1 cellular context compared by ENCODE assay signal in the genomic region with DNA sequence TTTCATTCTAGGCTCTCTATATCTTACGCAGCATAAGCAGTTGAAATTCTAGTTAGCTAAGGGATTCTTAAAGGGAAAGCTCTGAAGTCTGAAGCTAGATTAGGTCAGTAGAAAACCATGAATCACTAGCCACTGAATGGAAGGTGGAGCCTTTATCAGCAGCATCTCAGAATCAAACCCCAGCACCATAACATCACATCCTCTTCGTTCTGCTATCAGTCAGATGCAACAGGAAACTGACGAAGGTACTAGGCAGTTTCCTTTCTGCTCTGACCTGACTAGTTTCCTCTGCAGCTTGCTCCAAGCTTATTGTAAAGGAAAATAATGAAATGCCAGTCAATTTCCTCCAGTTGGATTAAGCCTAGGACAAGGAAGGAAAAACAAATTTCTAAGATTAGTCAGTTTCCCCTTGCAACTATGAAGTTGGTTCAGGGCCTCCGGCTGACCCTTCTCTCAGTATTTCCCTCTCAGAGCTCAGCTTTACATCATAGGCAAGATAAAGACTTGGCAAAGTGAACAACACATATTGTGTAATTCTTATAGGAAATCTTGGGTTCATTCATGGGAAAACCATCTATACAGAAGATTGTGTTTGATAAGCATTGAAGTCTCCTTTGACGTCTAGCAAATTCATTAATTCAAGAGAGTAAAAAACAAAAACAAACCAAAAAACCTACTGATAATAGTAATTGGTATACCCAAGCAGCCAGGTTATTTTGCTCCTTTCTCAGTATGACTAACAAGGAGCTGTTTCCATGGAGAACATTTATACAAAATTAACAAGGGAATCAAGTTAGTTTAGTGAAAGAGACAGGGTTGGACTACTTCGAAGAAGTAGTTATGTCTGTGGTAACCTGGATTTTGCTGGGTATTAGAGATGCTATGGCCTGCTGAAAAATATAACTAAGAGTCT.
TF ChIP-seq lines count a peak whose summit lies in the region.

No MANE protein-coding gene starts in this region.

TF ChIP-seq in K562, 482 proteins besides CTCF, POLR2A, EP300 and RAD21 (continued from another document and continues in another):
- TF ChIP-seq CCAR2 (IDR thresholded peaks at IDR 0.05; ENCODE audit: low read depth, low read length) (no peak), XRCC4 (IDR thresholded peaks at IDR 0.05; ENCODE audit: extremely low read depth, insufficient read depth, insufficient read length) (no peak), SAP30 (IDR thresholded peaks at IDR 0.05; ENCODE audit: borderline replicate concordance, insufficient read depth, low read depth, low read length, poor library complexity, severe bottlenecking) (no peak), RBM39 (optimal IDR thresholded peaks at IDR 0.05; ENCODE audit: low read depth, low read length) (no peak), ZNF79 (CRISPR knock-in tag; IDR thresholded peaks at IDR 0.05; ENCODE audit: low read depth) (no peak), ZNF316 (IDR thresholded peaks at IDR 0.05) (no peak), HDGF (IDR thresholded peaks at IDR 0.05) (no peak), E2F3 (CRISPR knock-in tag; IDR thresholded peaks at IDR 0.05) (no peak), TEAD1 (CRISPR knock-in tag; IDR thresholded peaks at IDR 0.05) (no peak), GABPA (tag; conservative IDR thresholded peaks at IDR 0.05; ENCODE audit: low read depth) (peak; percentile 86), ETV6 (IDR thresholded peaks at IDR 0.05; ENCODE audit: borderline replicate concordance in 1 of 2, low read depth in 2 of 2, low read length in 1 of 2) (peak in 1 of 2 experiments; percentile 74; a peak in 2 of 4 replicates), ETV6 (CRISPR knock-in tag; IDR thresholded peaks at IDR 0.05; ENCODE audit: borderline replicate concordance) (no peak), ZNF583 (CRISPR knock-in tag; IDR thresholded peaks at IDR 0.05) (no peak), KDM5B (IDR thresholded peaks at IDR 0.05; ENCODE audit: insufficient replicate concordance, low read depth, low read length) (no peak), ZNF12 (CRISPR knock-in tag; IDR thresholded peaks at IDR 0.05) (no peak), ATF1 (CRISPR knock-in tag; IDR thresholded peaks at IDR 0.05) (no peak), ATF1 (tag; IDR thresholded peaks at IDR 0.05) (peak; percentile 67), SOX6 (IDR thresholded peaks at IDR 0.05) (peak; percentile 58), TAF9B (IDR thresholded peaks at IDR 0.05; ENCODE audit: partially characterized antibody) (no peak), CCNT2 (IDR thresholded peaks at IDR 0.05; ENCODE audit: borderline replicate concordance, extremely low read depth, insufficient read length, low read depth, low read length) (no peak), ASH1L (IDR thresholded peaks at IDR 0.05; ENCODE audit: borderline replicate concordance, low read depth, partially characterized antibody) (no peak), ZNF695 (CRISPR knock-in tag; IDR thresholded peaks at IDR 0.05) (no peak), THRAP3 (IDR thresholded peaks at IDR 0.05; ENCODE audit: borderline replicate concordance) (no peak), FOXK1 (CRISPR knock-in tag; IDR thresholded peaks at IDR 0.05; ENCODE audit: borderline replicate concordance) (no peak), ADNP (tag; IDR thresholded peaks at IDR 0.05) (no peak), PURB (CRISPR knock-in tag; IDR thresholded peaks at IDR 0.05; ENCODE audit: low read depth) (no peak), ZNF717 (CRISPR knock-in tag; IDR thresholded peaks at IDR 0.05) (no peak), RBBP5 (IDR thresholded peaks at IDR 0.05; ENCODE audit: borderline replicate concordance, insufficient read depth, low read length, poor library complexity, severe bottlenecking) (no peak), ZNF766 (CRISPR knock-in tag; conservative IDR thresholded peaks at IDR 0.05) (no peak)
- TF ChIP-seq, protein P1, sequence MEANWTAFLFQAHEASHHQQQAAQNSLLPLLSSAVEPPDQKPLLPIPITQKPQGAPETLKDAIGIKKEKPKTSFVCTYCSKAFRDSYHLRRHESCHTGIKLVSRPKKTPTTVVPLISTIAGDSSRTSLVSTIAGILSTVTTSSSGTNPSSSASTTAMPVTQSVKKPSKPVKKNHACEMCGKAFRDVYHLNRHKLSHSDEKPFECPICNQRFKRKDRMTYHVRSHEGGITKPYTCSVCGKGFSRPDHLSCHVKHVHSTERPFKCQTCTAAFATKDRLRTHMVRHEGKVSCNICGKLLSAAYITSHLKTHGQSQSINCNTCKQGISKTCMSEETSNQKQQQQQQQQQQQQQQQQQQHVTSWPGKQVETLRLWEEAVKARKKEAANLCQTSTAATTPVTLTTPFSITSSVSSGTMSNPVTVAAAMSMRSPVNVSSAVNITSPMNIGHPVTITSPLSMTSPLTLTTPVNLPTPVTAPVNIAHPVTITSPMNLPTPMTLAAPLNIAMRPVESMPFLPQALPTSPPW (CRISPR knock-in tag; IDR thresholded peaks at IDR 0.05): no peak
- TF ChIP-seq, protein P2, sequence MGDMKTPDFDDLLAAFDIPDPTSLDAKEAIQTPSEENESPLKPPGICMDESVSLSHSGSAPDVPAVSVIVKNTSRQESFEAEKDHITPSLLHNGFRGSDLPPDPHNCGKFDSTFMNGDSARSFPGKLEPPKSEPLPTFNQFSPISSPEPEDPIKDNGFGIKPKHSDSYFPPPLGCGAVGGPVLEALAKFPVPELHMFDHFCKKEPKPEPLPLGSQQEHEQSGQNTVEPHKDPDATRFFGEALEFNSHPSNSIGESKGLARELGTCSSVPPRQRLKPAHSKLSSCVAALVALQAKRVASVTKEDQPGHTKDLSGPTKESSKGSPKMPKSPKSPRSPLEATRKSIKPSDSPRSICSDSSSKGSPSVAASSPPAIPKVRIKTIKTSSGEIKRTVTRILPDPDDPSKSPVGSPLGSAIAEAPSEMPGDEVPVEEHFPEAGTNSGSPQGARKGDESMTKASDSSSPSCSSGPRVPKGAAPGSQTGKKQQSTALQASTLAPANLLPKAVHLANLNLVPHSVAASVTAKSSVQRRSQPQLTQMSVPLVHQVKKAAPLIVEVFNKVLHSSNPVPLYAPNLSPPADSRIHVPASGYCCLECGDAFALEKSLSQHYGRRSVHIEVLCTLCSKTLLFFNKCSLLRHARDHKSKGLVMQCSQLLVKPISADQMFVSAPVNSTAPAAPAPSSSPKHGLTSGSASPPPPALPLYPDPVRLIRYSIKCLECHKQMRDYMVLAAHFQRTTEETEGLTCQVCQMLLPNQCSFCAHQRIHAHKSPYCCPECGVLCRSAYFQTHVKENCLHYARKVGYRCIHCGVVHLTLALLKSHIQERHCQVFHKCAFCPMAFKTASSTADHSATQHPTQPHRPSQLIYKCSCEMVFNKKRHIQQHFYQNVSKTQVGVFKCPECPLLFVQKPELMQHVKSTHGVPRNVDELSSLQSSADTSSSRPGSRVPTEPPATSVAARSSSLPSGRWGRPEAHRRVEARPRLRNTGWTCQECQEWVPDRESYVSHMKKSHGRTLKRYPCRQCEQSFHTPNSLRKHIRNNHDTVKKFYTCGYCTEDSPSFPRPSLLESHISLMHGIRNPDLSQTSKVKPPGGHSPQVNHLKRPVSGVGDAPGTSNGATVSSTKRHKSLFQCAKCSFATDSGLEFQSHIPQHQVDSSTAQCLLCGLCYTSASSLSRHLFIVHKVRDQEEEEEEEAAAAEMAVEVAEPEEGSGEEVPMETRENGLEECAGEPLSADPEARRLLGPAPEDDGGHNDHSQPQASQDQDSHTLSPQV (IDR thresholded peaks at IDR 0.05): 0 out of 2 replicates have a peak, but pooled peaks have one; percentile 30
- TF ChIP-seq, protein P3, sequence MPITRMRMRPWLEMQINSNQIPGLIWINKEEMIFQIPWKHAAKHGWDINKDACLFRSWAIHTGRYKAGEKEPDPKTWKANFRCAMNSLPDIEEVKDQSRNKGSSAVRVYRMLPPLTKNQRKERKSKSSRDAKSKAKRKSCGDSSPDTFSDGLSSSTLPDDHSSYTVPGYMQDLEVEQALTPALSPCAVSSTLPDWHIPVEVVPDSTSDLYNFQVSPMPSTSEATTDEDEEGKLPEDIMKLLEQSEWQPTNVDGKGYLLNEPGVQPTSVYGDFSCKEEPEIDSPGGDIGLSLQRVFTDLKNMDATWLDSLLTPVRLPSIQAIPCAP (CRISPR knock-in tag; IDR thresholded peaks at IDR 0.05; ENCODE audit: borderline replicate concordance): no peak
- TF ChIP-seq, protein P4, sequence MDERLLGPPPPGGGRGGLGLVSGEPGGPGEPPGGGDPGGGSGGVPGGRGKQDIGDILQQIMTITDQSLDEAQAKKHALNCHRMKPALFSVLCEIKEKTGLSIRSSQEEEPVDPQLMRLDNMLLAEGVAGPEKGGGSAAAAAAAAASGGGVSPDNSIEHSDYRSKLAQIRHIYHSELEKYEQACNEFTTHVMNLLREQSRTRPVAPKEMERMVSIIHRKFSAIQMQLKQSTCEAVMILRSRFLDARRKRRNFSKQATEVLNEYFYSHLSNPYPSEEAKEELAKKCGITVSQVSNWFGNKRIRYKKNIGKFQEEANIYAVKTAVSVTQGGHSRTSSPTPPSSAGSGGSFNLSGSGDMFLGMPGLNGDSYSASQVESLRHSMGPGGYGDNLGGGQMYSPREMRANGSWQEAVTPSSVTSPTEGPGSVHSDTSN (CRISPR knock-in tag; IDR thresholded peaks at IDR 0.05; ENCODE audit: low read depth): no peak
- TF ChIP-seq, protein P4 (tag; conservative IDR thresholded peaks at IDR 0.05; ENCODE audit: low read depth): peak; percentile 52
- TF ChIP-seq, protein P5, sequence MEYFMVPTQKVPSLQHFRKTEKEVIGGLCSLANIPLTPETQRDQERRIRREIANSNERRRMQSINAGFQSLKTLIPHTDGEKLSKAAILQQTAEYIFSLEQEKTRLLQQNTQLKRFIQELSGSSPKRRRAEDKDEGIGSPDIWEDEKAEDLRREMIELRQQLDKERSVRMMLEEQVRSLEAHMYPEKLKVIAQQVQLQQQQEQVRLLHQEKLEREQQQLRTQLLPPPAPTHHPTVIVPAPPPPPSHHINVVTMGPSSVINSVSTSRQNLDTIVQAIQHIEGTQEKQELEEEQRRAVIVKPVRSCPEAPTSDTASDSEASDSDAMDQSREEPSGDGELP (CRISPR knock-in tag; IDR thresholded peaks at IDR 0.05; ENCODE audit: borderline replicate concordance): no peak
- TF ChIP-seq, protein P6, sequence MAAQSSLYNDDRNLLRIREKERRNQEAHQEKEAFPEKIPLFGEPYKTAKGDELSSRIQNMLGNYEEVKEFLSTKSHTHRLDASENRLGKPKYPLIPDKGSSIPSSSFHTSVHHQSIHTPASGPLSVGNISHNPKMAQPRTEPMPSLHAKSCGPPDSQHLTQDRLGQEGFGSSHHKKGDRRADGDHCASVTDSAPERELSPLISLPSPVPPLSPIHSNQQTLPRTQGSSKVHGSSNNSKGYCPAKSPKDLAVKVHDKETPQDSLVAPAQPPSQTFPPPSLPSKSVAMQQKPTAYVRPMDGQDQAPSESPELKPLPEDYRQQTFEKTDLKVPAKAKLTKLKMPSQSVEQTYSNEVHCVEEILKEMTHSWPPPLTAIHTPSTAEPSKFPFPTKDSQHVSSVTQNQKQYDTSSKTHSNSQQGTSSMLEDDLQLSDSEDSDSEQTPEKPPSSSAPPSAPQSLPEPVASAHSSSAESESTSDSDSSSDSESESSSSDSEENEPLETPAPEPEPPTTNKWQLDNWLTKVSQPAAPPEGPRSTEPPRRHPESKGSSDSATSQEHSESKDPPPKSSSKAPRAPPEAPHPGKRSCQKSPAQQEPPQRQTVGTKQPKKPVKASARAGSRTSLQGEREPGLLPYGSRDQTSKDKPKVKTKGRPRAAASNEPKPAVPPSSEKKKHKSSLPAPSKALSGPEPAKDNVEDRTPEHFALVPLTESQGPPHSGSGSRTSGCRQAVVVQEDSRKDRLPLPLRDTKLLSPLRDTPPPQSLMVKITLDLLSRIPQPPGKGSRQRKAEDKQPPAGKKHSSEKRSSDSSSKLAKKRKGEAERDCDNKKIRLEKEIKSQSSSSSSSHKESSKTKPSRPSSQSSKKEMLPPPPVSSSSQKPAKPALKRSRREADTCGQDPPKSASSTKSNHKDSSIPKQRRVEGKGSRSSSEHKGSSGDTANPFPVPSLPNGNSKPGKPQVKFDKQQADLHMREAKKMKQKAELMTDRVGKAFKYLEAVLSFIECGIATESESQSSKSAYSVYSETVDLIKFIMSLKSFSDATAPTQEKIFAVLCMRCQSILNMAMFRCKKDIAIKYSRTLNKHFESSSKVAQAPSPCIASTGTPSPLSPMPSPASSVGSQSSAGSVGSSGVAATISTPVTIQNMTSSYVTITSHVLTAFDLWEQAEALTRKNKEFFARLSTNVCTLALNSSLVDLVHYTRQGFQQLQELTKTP (IDR thresholded peaks at IDR 0.05; ENCODE audit: low read depth in 1 of 2, partially characterized antibody in 2 of 2): no peak
- TF ChIP-seq, protein P7, sequence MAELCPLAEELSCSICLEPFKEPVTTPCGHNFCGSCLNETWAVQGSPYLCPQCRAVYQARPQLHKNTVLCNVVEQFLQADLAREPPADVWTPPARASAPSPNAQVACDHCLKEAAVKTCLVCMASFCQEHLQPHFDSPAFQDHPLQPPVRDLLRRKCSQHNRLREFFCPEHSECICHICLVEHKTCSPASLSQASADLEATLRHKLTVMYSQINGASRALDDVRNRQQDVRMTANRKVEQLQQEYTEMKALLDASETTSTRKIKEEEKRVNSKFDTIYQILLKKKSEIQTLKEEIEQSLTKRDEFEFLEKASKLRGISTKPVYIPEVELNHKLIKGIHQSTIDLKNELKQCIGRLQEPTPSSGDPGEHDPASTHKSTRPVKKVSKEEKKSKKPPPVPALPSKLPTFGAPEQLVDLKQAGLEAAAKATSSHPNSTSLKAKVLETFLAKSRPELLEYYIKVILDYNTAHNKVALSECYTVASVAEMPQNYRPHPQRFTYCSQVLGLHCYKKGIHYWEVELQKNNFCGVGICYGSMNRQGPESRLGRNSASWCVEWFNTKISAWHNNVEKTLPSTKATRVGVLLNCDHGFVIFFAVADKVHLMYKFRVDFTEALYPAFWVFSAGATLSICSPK (IDR thresholded peaks at IDR 0.05; ENCODE audit: borderline replicate concordance): no peak
- TF ChIP-seq, protein P8, sequence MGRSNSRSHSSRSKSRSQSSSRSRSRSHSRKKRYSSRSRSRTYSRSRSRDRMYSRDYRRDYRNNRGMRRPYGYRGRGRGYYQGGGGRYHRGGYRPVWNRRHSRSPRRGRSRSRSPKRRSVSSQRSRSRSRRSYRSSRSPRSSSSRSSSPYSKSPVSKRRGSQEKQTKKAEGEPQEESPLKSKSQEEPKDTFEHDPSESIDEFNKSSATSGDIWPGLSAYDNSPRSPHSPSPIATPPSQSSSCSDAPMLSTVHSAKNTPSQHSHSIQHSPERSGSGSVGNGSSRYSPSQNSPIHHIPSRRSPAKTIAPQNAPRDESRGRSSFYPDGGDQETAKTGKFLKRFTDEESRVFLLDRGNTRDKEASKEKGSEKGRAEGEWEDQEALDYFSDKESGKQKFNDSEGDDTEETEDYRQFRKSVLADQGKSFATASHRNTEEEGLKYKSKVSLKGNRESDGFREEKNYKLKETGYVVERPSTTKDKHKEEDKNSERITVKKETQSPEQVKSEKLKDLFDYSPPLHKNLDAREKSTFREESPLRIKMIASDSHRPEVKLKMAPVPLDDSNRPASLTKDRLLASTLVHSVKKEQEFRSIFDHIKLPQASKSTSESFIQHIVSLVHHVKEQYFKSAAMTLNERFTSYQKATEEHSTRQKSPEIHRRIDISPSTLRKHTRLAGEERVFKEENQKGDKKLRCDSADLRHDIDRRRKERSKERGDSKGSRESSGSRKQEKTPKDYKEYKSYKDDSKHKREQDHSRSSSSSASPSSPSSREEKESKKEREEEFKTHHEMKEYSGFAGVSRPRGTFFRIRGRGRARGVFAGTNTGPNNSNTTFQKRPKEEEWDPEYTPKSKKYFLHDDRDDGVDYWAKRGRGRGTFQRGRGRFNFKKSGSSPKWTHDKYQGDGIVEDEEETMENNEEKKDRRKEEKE (IDR thresholded peaks at IDR 0.05; ENCODE audit: borderline replicate concordance in 1 of 2, control insufficient read depth in 1 of 2, low read depth in 2 of 2, low read length in 1 of 2): no peak
